Comparison of ENCODE assay signal across 7 cellular contexts in genomic region chr22:17159504-17159951, GRCh38. TPM values are rescaled to one million over a fixed set of nuclear protein-coding genes. Genes with fewer than 3 reads are reported as not detected.
DNase-seq lines count a peak whose midpoint lies in the region; ATAC-seq and TF ChIP-seq lines count a peak whose summit lies in the region.

No MANE protein-coding gene starts in this region.

- WGBS in gastroesophageal sphincter (ENCODE audit: low coverage in 1 of 2), 2 donors = 29% methylated on average over 5 of the region's 35 CpGs; no CpG with 5 or more reads in 1 of the 2 donors

- H3K9me3 Mint-ChIP-seq in activated T-helper 2 cell treated with anti-CD3 and anti-CD28 coated beads, Interferon-gamma antibody, Interleukin-2, Interleukin-4, amounts not matched to agents 10 μg/mL and 5 μg/mL and 100 μg/mL, durations not matched to agents 14 hours and 24 hours and 36 hours = no peaks in the 10 kb centered on the region
- H3K9me3 Mint-ChIP-seq in osteocyte (ENCODE audit: unreplicated experiment) (no peaks in the 10 kb centered on the region), type B pancreatic cell (no peaks in the 10 kb centered on the region)

- no peaks in the 10 kb centered on the region for H3K27me3 ChIP-seq in gastroesophageal sphincter

- no peaks in the 10 kb centered on the region for H3K27me3 Mint-ChIP-seq in activated T-helper 2 cell treated with anti-CD3 and anti-CD28 coated beads, Interferon-gamma antibody, Interleukin-2, Interleukin-4, amounts not matched to agents 10 μg/mL and 5 μg/mL and 100 μg/mL, durations not matched to agents 14 hours and 24 hours and 36 hours (ENCODE audit: low read depth)
- H3K27me3 Mint-ChIP-seq in osteocyte (ENCODE audit: unreplicated experiment) (no peaks in the 10 kb centered on the region), type B pancreatic cell (no peaks in the 10 kb centered on the region)

- intact Hi-C loops in activated T-helper 2 cell treated with anti-CD3 and anti-CD28 coated beads, Interferon-gamma antibody, Interleukin-2, Interleukin-4, amounts not matched to agents 10 μg/mL and 5 μg/mL and 100 μg/mL, durations not matched to agents 14 hours and 24 hours and 36 hours (cut with micrococcal nuclease) = loop anchor here (2.0 to 5.0 kb wide), 3 partner anchors 42 to 75 kb away; partner anchors contain the start of genes ADA2 and IL17RA

- no peaks in the 10 kb centered on the region for H3K9me3 ChIP-seq in gastroesophageal sphincter

- ATAC-seq in GM18505 (IDR thresholded peaks at IDR 0.05; ENCODE audit: unreplicated experiment) (peak; percentile 25), HG02885 (IDR thresholded peaks at IDR 0.05; ENCODE audit: poor library complexity, unreplicated experiment) (peak; percentile 44), gastroesophageal sphincter (peak; percentile 35)

- H3K4me1 ChIP-seq in gastroesophageal sphincter = peaks cover 0 to 51% (median 12%) of the 10 kb centered on the region in 3 donors

- H3K36me3 Mint-ChIP-seq in activated T-helper 2 cell treated with anti-CD3 and anti-CD28 coated beads, Interferon-gamma antibody, Interleukin-2, Interleukin-4, amounts not matched to agents 10 μg/mL and 5 μg/mL and 100 μg/mL, durations not matched to agents 14 hours and 24 hours and 36 hours (ENCODE audit: low read depth) = peaks cover 6% of the 10 kb centered on the region
- H3K36me3 Mint-ChIP-seq in osteocyte (ENCODE audit: unreplicated experiment) (no peaks in the 10 kb centered on the region), type B pancreatic cell (peaks cover 11% of the 10 kb centered on the region)

- no peaks in the 10 kb centered on the region for H3K36me3 ChIP-seq in gastroesophageal sphincter

- H3K27ac Mint-ChIP-seq in activated T-helper 2 cell treated with anti-CD3 and anti-CD28 coated beads, Interferon-gamma antibody, Interleukin-2, Interleukin-4, amounts not matched to agents 10 μg/mL and 5 μg/mL and 100 μg/mL, durations not matched to agents 14 hours and 24 hours and 36 hours = peak overlapping the region; percentile 28
- H3K27ac Mint-ChIP-seq in osteocyte (ENCODE audit: unreplicated experiment) = peak overlapping the region; percentile 69
- peak overlapping the region; percentile 91 for H3K27ac Mint-ChIP-seq in type B pancreatic cell

- TF ChIP-seq EP300 in gastroesophageal sphincter (IDR thresholded peaks at IDR 0.05) = no peak

- H3K27ac ChIP-seq in gastroesophageal sphincter = peak overlapping the region; percentile 56 to 95 (median 90)

- peaks cover 21% of the 10 kb centered on the region for H3K4me1 Mint-ChIP-seq in activated T-helper 2 cell treated with anti-CD3 and anti-CD28 coated beads, Interferon-gamma antibody, Interleukin-2, Interleukin-4, amounts not matched to agents 10 μg/mL and 5 μg/mL and 100 μg/mL, durations not matched to agents 14 hours and 24 hours and 36 hours (ENCODE audit: low read depth)
- H3K4me1 Mint-ChIP-seq in osteocyte (ENCODE audit: unreplicated experiment) (peaks cover 21% of the 10 kb centered on the region), type B pancreatic cell (ENCODE audit: unreplicated experiment) (peaks cover 12% of the 10 kb centered on the region)

- DNase-seq in NCI-H460 (ENCODE audit: extremely low read depth, low read depth) (peak; percentile 13), osteocyte (ENCODE audit: extremely low spot score, unreplicated experiment) (no peak), type B pancreatic cell (ENCODE audit: extremely low spot score, unreplicated experiment) (no peak)
- no peak for DNase-seq in activated T-helper 2 cell treated with anti-CD3 and anti-CD28 coated beads, Interferon-gamma antibody, Interleukin-2, Interleukin-4, amounts not matched to agents 10 μg/mL and 5 μg/mL and 100 μg/mL, durations not matched to agents 14 hours and 24 hours and 36 hours (ENCODE audit: low spot score)

- H3K4me3 ChIP-seq in gastroesophageal sphincter = peak overlapping the region; percentile 59 to 73

- TF ChIP-seq POLR2A in GM18505 (IDR thresholded peaks at IDR 0.05; ENCODE audit: borderline replicate concordance, extremely low read depth, insufficient read depth, insufficient read length) (no peak), gastroesophageal sphincter (IDR thresholded peaks at IDR 0.05) (no peak)

- no peak for TF ChIP-seq CTCF in gastroesophageal sphincter (IDR thresholded peaks at IDR 0.05)
- TF ChIP-seq CTCF in osteocyte (IDR thresholded peaks at IDR 0.05) = no peak
- no peak for TF ChIP-seq CTCF in type B pancreatic cell (conservative IDR thresholded peaks at IDR 0.05)

- peak overlapping the region; percentile 83 for H3K4me3 Mint-ChIP-seq in activated T-helper 2 cell treated with anti-CD3 and anti-CD28 coated beads, Interferon-gamma antibody, Interleukin-2, Interleukin-4, amounts not matched to agents 10 μg/mL and 5 μg/mL and 100 μg/mL, durations not matched to agents 14 hours and 24 hours and 36 hours (ENCODE audit: low read depth)
- H3K4me3 Mint-ChIP-seq in osteocyte (ENCODE audit: unreplicated experiment) = peak overlapping the region; percentile 87
- H3K4me3 Mint-ChIP-seq in type B pancreatic cell = peak overlapping the region; percentile 96

RNA-seq across cellular contexts. Expression of gene HDHD5, which starts 0.5 kb away (rescaled TPM):
- total RNA-seq in NCI-H460 (2014; rRNA removed; shearing (Covaris generic)) = 33.5 and 38.4 TPM in 2 replicates
- 71.8 and 94.2 TPM in 2 replicates for polyA plus RNA-seq in NCI-H460 (2014; cell fraction: nucleus; rRNA removed)
- 44.3 and 44.8 TPM in 2 replicates for total RNA-seq in activated T-helper 2 cell treated with anti-CD3 and anti-CD28 coated beads, Interferon-gamma antibody, Interleukin-2, Interleukin-4, amounts not matched to agents 10 μg/mL and 5 μg/mL and 100 μg/mL, durations not matched to agents 14 hours and 24 hours and 36 hours
- 10 to 100 TPM; 20.4 to 37.1 (median 33.0) TPM for total RNA-seq in gastroesophageal sphincter
- total RNA-seq in osteocyte = 30.7 and 31.4 TPM in 2 replicates
- total RNA-seq in type B pancreatic cell (ENCODE audit: low replicate concordance) = 25.3 and 40.1 TPM in 2 replicates

RNA-seq across cellular contexts. Expression of gene TMEM121B, which starts 38.4 kb away (rescaled TPM):
- total RNA-seq in NCI-H460 (2014; rRNA removed; shearing (Covaris generic)) = not detected in 2 replicates
- not detected in 2 replicates for polyA plus RNA-seq in NCI-H460 (2014; cell fraction: nucleus; rRNA removed)
- 0.05 and 0.09 TPM in 2 replicates for total RNA-seq in activated T-helper 2 cell treated with anti-CD3 and anti-CD28 coated beads, Interferon-gamma antibody, Interleukin-2, Interleukin-4, amounts not matched to agents 10 μg/mL and 5 μg/mL and 100 μg/mL, durations not matched to agents 14 hours and 24 hours and 36 hours
- total RNA-seq in gastroesophageal sphincter = under 1 TPM; 0.30 to 0.81 (median 0.54) TPM
- 0.37 and 0.48 TPM in 2 replicates for total RNA-seq in osteocyte
- total RNA-seq in type B pancreatic cell (ENCODE audit: low replicate concordance) = 2.9 TPM in 2 replicates

RNA-seq across cellular contexts. Expression of gene ADA2, which starts 59.7 kb away (rescaled TPM):
- not detected in 2 replicates for total RNA-seq in NCI-H460 (2014; rRNA removed; shearing (Covaris generic))
- polyA plus RNA-seq in NCI-H460 (2014; cell fraction: nucleus; rRNA removed) = not detected in 2 replicates
- 3.9 and 4.5 TPM in 2 replicates for total RNA-seq in activated T-helper 2 cell treated with anti-CD3 and anti-CD28 coated beads, Interferon-gamma antibody, Interleukin-2, Interleukin-4, amounts not matched to agents 10 μg/mL and 5 μg/mL and 100 μg/mL, durations not matched to agents 14 hours and 24 hours and 36 hours
- total RNA-seq in gastroesophageal sphincter = 10 to 100 TPM in 1 of 4 donors, 1 to 10 TPM in 3; 4.7 to 16.4 (median 5.4) TPM
- total RNA-seq in osteocyte = 3.5 and 4.1 TPM in 2 replicates
- total RNA-seq in type B pancreatic cell (ENCODE audit: low replicate concordance) = 22.2 and 25.8 TPM in 2 replicates

Comparison
In these comparisons a context has a peak if more than half of its experiments do, and no peak if none do; other contexts are left out.
1. H3K27ac Mint-ChIP-seq: peak in every context shown above with its lines; median percentile 91 in type B pancreatic cell; 69 in osteocyte; 28 in activated T-helper 2 cell treated with anti-CD3 and anti-CD28 coated beads, Interferon-gamma antibody, Interleukin-2, Interleukin-4, amounts not matched to agents 10 μg/mL and 5 μg/mL and 100 μg/mL, durations not matched to agents 14 hours and 24 hours and 36 hours.